1 cellular context compared by ENCODE assay signal in the genomic region with DNA sequence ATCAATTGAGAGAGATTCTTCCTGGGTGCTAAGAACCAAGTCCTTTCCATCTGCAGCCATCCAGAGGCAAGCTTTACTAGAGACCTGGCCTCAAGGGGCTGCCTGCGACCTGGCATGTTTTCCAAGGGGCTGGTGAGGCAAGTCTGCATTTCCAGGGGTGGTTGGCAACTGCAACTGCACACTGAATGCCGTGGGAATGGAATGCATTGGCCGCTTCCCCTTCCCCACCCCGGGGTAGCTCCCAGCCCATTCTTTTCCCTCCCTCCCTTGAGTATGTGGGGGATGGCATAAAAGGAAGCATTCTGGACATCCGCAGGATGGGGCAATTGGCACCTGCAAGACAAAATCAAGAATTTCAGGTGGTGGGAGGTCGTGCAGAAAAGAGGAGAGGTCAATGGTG.
TF ChIP-seq lines count a peak whose summit lies in the region.

No MANE protein-coding gene starts in this region.

TF ChIP-seq in H1, 55 proteins besides CTCF, POLR2A, EP300 and RAD21 (continued from another document):
- no peak for TF ChIP-seq CHD7 (IDR thresholded peaks at IDR 0.05; ENCODE audit: insufficient replicate concordance, low read length)
- no peak for TF ChIP-seq SIN3A (conservative IDR thresholded peaks at IDR 0.05 in 1 of 2, IDR thresholded peaks at IDR 0.05 in 1 of 2; ENCODE audit: low read depth in 1 of 2, low read length in 2 of 2)
- no peak for TF ChIP-seq SP1 (IDR thresholded peaks at IDR 0.05; ENCODE audit: low read depth, low read length)
- TF ChIP-seq TAF7 (optimal IDR thresholded peaks at IDR 0.05; ENCODE audit: borderline replicate concordance, low read depth, low read length) = no peak
- TF ChIP-seq SAP30 (IDR thresholded peaks at IDR 0.05; ENCODE audit: insufficient read depth, insufficient replicate concordance, low read length) = no peak
- no peak for TF ChIP-seq ASH2L (IDR thresholded peaks at IDR 0.05; ENCODE audit: low read length)
- no peak for TF ChIP-seq JUND (IDR thresholded peaks at IDR 0.05; ENCODE audit: low read length)
